Comparison of ENCODE assay signal across 26 cellular contexts in the genomic region with DNA sequence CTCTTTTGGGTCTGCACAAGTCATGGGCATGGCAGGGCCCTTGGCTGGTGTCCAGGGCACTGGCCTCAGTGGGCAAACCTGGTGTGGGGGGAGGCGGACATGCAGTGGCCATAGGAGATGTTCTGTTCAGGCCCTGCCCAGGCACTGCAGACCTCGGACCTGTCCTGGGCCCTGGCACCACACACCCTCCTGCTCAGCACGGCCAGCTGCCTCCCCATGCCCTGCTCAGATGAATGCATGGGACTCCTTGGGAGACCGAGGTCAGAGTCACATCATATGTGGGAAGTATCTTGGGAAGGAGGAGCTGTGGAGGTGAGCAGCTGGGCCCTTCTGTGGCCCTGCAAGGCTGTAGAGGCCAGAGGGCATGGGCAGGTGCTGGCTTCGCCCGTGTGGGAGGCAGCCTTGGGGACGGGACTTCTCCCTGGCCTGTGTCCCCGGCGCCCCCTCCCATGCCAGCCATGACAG.
DNase-seq lines count a peak whose midpoint lies in the region; ATAC-seq and TF ChIP-seq lines count a peak whose summit lies in the region.
"Had no signal": no experiment of that assay in that cellular context is flagged by ENCODE, and none has a peak within 500 bp of the region (broad histone marks: within the 10 kb centered on the region; RNA-seq: fewer than 3 reads in every experiment).

No MANE protein-coding gene starts in this region.

- intact Hi-C loops in cardiac septum (cut with DNase I) (loop anchor here (5.0 kb wide), 2 partner anchors 83 to 128 kb away; partner anchors contain the start of gene VIPR2), left cardiac atrium (cut with DNase I) (no loop called here), transverse colon (cut with DNase I; ENCODE audit: low total_unique reads) (no loop called here), natural killer cell (cut with micrococcal nuclease) (no loop called here)
- intact Hi-C loops in activated CD8-positive, alpha-beta T cell treated with anti-CD3 and anti-CD28 coated beads for 36 hours (cut with micrococcal nuclease), result no loop called here

- peaks cover 2% of the 10 kb centered on the region for H3K79me1 ChIP-seq in neuronal stem cell (ENCODE audit: low read depth, low read length)

- TF ChIP-seq EP300 in transverse colon (IDR thresholded peaks at IDR 0.05; ENCODE audit: low read depth), result no peak

- no CpG with 5 or more reads among the region's 9 CpGs for WGBS in neuronal stem cell (ENCODE audit: extremely low coverage in 2 of 2, insufficient read length in 2 of 2, insufficient replicate concordance in 1 of 2), 2 donors
- 97% methylated on average over 7 of the region's 9 CpGs; no CpG with 5 or more reads in 1 of the 2 donors for WGBS in transverse colon (ENCODE audit: low coverage in 1 of 2), 2 donors

- no peak overlapping the region for H4K91ac ChIP-seq in neuronal stem cell (ENCODE audit: low read depth, low read length, poor library complexity)

- H3K9ac ChIP-seq in neuronal stem cell (ENCODE audit: low read depth, low read length, poor library complexity), result no peak overlapping the region
- H3K9ac ChIP-seq: neural progenitor cell had no signal

- in situ Hi-C loops in transverse colon (cut with MboI; ENCODE audit: low pct_ligation_motif_present in 1 of 4, low pct_unique_long_range_greater_than_20kb in 1 of 4, low sequenced_read_pairs in 3 of 4), result no loop called here

- H3K9me3 ChIP-seq in neuronal stem cell (replicated peaks in 1 of 2; ENCODE audit: control insufficient read depth in 2 of 2, insufficient read depth in 1 of 2, low read depth in 1 of 2, low read length in 2 of 2) (no peaks in the 10 kb centered on the region), transverse colon (no peaks in the 10 kb centered on the region)

- no peak for ATAC-seq in left cardiac atrium
- no peak for ATAC-seq in activated naive CD8-positive, alpha-beta T cell treated with anti-CD3 and anti-CD28 coated beads, Interleukin-2, amount 50 U/mL, for 24 hours
- ATAC-seq in activated CD8-positive, alpha-beta T cell treated with anti-CD3 and anti-CD28 coated beads for 36 hours, result no peak
- no peak for ATAC-seq in natural killer cell
- ATAC-seq: activated T-cell treated with anti-CD3 and anti-CD28 coated beads, Interleukin-2, amount 50 U/mL, for 72 hours; CD8-positive, alpha-beta T cell; PC-3; sciatic nerve; SK-N-SH treated with all-trans-retinoic acid at 6 μM for 48 hours had no signal

- H2AFZ ChIP-seq in neuronal stem cell (ENCODE audit: low read length), result no peak overlapping the region
- H2AFZ ChIP-seq: neural progenitor cell had no signal

- peak overlapping the region; percentile 30 for H2BK15ac ChIP-seq in neuronal stem cell (ENCODE audit: low read length)

- no peak for TF ChIP-seq POLR2A in transverse colon (IDR thresholded peaks at IDR 0.05)

- peaks cover 0 to 4% (median 3%) of the 10 kb centered on the region in 3 experiments for H3K27me3 ChIP-seq in neuronal stem cell (ENCODE audit: control insufficient read depth in 3 of 3, insufficient read depth in 3 of 3, low read depth in 1 of 3, low read length in 3 of 3)
- no peaks in the 10 kb centered on the region for H3K27me3 ChIP-seq in transverse colon
- H3K27me3 ChIP-seq: dorsolateral prefrontal cortex, neural progenitor cell had no signal

- CTCF ChIA-PET in activated CD8-positive, alpha-beta T cell treated with anti-CD3 and anti-CD28 coated beads for 36 hours (lab: Charles Lee), result no interaction called here

- no peaks in the 10 kb centered on the region for H3K36me3 Mint-ChIP-seq in activated naive CD8-positive, alpha-beta T cell treated with anti-CD3 and anti-CD28 coated beads, Interleukin-2, amount 50 U/mL, for 24 hours (ENCODE audit: low read depth)
- H3K36me3 Mint-ChIP-seq in activated CD8-positive, alpha-beta T cell treated with anti-CD3 and anti-CD28 coated beads for 36 hours (ENCODE audit: low read depth), result no peaks in the 10 kb centered on the region
- no peaks in the 10 kb centered on the region for H3K36me3 Mint-ChIP-seq in natural killer cell
- H3K36me3 Mint-ChIP-seq: CD8-positive, alpha-beta T cell; memory B cell; neural progenitor cell had no signal

- H3K14ac ChIP-seq in neuronal stem cell (ENCODE audit: low read length), result peak overlapping the region; percentile 9

- DNase-seq in cardiac septum (ENCODE audit: low spot score) (peak; percentile 54), left cardiac atrium (no peak), coronary artery (ENCODE audit: low spot score) (no peak), neuronal stem cell (ENCODE audit: low spot score) (no peak), transverse colon (no peak), natural killer cell (no peak)
- DNase-seq in activated naive CD8-positive, alpha-beta T cell treated with anti-CD3 and anti-CD28 coated beads, Interleukin-2, amount 50 U/mL, for 24 hours, result no peak
- DNase-seq in activated CD8-positive, alpha-beta T cell treated with anti-CD3 and anti-CD28 coated beads for 36 hours, result no peak
- DNase-seq: activated CD4-positive, alpha-beta T cell treated with anti-CD3 and anti-CD28 coated beads, Interleukin-2, amount 50 U/mL, for 4 hours; activated T-cell treated with anti-CD3 and anti-CD28 coated beads, Interleukin-2, amount 50 U/mL, for 72 hours; CD8-positive, alpha-beta T cell; EL; left colon; NCI-H1105 treated with DMSO at 0.1 percent for 48 hours; NCI-H187 treated with DMSO at 0.1 percent for 48 hours; NCI-H2171 treated with DMSO at 0.1 percent for 48 hours; NCI-H510A treated with DMSO at 0.1 percent for 48 hours; PC-3; stimulated activated CD4-positive, alpha-beta T cell treated with anti-CD3 and anti-CD28 coated beads, Interleukin-4, amount 100 ng/mL, for 24 hours had no signal

- peak overlapping the region; percentile 11 for H3K23ac ChIP-seq in neuronal stem cell (ENCODE audit: low read depth, low read length, poor library complexity)

- TF ChIP-seq CTCF in coronary artery (IDR thresholded peaks at IDR 0.05) (no peak), transverse colon (IDR thresholded peaks at IDR 0.05) (no peak), natural killer cell (IDR thresholded peaks at IDR 0.05) (no peak)
- TF ChIP-seq CTCF in activated CD8-positive, alpha-beta T cell treated with anti-CD3 and anti-CD28 coated beads for 36 hours (IDR thresholded peaks at IDR 0.05), result no peak

- no peak overlapping the region for H3K27ac Mint-ChIP-seq in activated naive CD8-positive, alpha-beta T cell treated with anti-CD3 and anti-CD28 coated beads, Interleukin-2, amount 50 U/mL, for 24 hours
- no peak overlapping the region for H3K27ac Mint-ChIP-seq in activated CD8-positive, alpha-beta T cell treated with anti-CD3 and anti-CD28 coated beads for 36 hours
- H3K27ac Mint-ChIP-seq in natural killer cell, result no peak overlapping the region
- H3K27ac Mint-ChIP-seq: activated T-cell treated with anti-CD3 and anti-CD28 coated beads, Interleukin-2, amount 50 U/mL, for 72 hours; CD8-positive, alpha-beta T cell; memory B cell; neural progenitor cell; T-helper 1 cell treated with Interleukin-12 subunit alpha and Interleukin-12 subunit beta and Interleukin-4 antibody, amounts not matched to agents 30 μg/mL and 1 μg/mL, for 36 hours had no signal

- no peak overlapping the region for H2BK12ac ChIP-seq in neuronal stem cell (ENCODE audit: low read length)

- peak overlapping the region; percentile 79 for H2BK5ac ChIP-seq in neuronal stem cell (ENCODE audit: low read length)

- peak overlapping the region; percentile 12 for H2AK5ac ChIP-seq in neuronal stem cell (ENCODE audit: low read depth, low read length)

- peaks cover 2 to 17% of the 10 kb centered on the region in 2 donors for H3K4me1 ChIP-seq in neuronal stem cell (ENCODE audit: control insufficient read depth in 2 of 2, insufficient read depth in 1 of 2, low read depth in 1 of 2, low read length in 2 of 2)
- peaks cover 5 to 30% (median 6%) of the 10 kb centered on the region in 4 donors for H3K4me1 ChIP-seq in transverse colon

- POLR2A ChIA-PET in activated CD8-positive, alpha-beta T cell treated with anti-CD3 and anti-CD28 coated beads for 36 hours (lab: Charles Lee), result interaction anchor here (1.2 kb wide), 1 partner anchor 39 kb away, joined by 4 read pairs; no protein-coding TSS in a partner anchor

- H3K4me3 ChIP-seq in coronary artery (no peak overlapping the region), neuronal stem cell (ENCODE audit: low read length in 2 of 2) (no peak overlapping the region), transverse colon (no peak overlapping the region)
- H3K4me3 ChIP-seq: dorsolateral prefrontal cortex, neural progenitor cell had no signal

- peaks cover 1% of the 10 kb centered on the region for H3K27me3 Mint-ChIP-seq in activated naive CD8-positive, alpha-beta T cell treated with anti-CD3 and anti-CD28 coated beads, Interleukin-2, amount 50 U/mL, for 24 hours
- H3K27me3 Mint-ChIP-seq in activated CD8-positive, alpha-beta T cell treated with anti-CD3 and anti-CD28 coated beads for 36 hours, result no peaks in the 10 kb centered on the region
- peaks cover 0 to 1% of the 10 kb centered on the region in 2 donors for H3K27me3 Mint-ChIP-seq in natural killer cell (ENCODE audit: low read depth in 2 of 2)

- peak overlapping the region; percentile 36 for H3K18ac ChIP-seq in neuronal stem cell (ENCODE audit: low read length)

- no peak overlapping the region for H3K4me2 ChIP-seq in neuronal stem cell (ENCODE audit: insufficient read depth, low read length, poor library complexity, severe bottlenecking)
- H3K4me2 ChIP-seq: neural progenitor cell had no signal

- H3K4ac ChIP-seq in neuronal stem cell (ENCODE audit: low read length), result no peak overlapping the region

- no peak overlapping the region for H3K4me3 Mint-ChIP-seq in activated naive CD8-positive, alpha-beta T cell treated with anti-CD3 and anti-CD28 coated beads, Interleukin-2, amount 50 U/mL, for 24 hours
- no peak overlapping the region for H3K4me3 Mint-ChIP-seq in activated CD8-positive, alpha-beta T cell treated with anti-CD3 and anti-CD28 coated beads for 36 hours
- no peak overlapping the region for H3K4me3 Mint-ChIP-seq in natural killer cell
- H3K4me3 Mint-ChIP-seq: activated T-cell treated with anti-CD3 and anti-CD28 coated beads, Interleukin-2, amount 50 U/mL, for 72 hours; CD8-positive, alpha-beta T cell; central memory CD8-positive, alpha-beta T cell; memory B cell; neural progenitor cell; T-helper 1 cell treated with Interleukin-12 subunit alpha and Interleukin-12 subunit beta and Interleukin-4 antibody, amounts not matched to agents 30 μg/mL and 1 μg/mL, for 36 hours had no signal

- peaks cover 9% of the 10 kb centered on the region for H3K4me1 Mint-ChIP-seq in activated naive CD8-positive, alpha-beta T cell treated with anti-CD3 and anti-CD28 coated beads, Interleukin-2, amount 50 U/mL, for 24 hours
- H3K4me1 Mint-ChIP-seq in activated CD8-positive, alpha-beta T cell treated with anti-CD3 and anti-CD28 coated beads for 36 hours (ENCODE audit: low read depth), result peaks cover 8% of the 10 kb centered on the region
- H3K4me1 Mint-ChIP-seq in natural killer cell, result peaks cover 0 to 3% of the 10 kb centered on the region in 2 donors

- H3K36me3 ChIP-seq in neuronal stem cell (replicated peaks in 1 of 2; ENCODE audit: control insufficient read depth in 2 of 2, insufficient read depth in 2 of 2, low read length in 2 of 2) (no peaks in the 10 kb centered on the region), transverse colon (no peaks in the 10 kb centered on the region)
- H3K36me3 ChIP-seq: neural progenitor cell had no signal

- H2BK120ac ChIP-seq in neuronal stem cell (ENCODE audit: low read depth, low read length), result no peak overlapping the region

- no peak overlapping the region for H4K8ac ChIP-seq in neuronal stem cell (ENCODE audit: low read depth, low read length)

- peak overlapping the region; percentile 93 to 95 for H3K27ac ChIP-seq in coronary artery
- H3K27ac ChIP-seq in neuronal stem cell (replicated peaks; ENCODE audit: low read length), result no peak overlapping the region
- H3K27ac ChIP-seq in transverse colon, result peak overlapping the region in 3 of 4 donors; percentile 59 to 67 (median 61)
- H3K27ac ChIP-seq: neural progenitor cell had no signal

- no peaks in the 10 kb centered on the region for H3K9me3 Mint-ChIP-seq in activated naive CD8-positive, alpha-beta T cell treated with anti-CD3 and anti-CD28 coated beads, Interleukin-2, amount 50 U/mL, for 24 hours
- H3K9me3 Mint-ChIP-seq in activated CD8-positive, alpha-beta T cell treated with anti-CD3 and anti-CD28 coated beads for 36 hours, result no peaks in the 10 kb centered on the region
- no peaks in the 10 kb centered on the region for H3K9me3 Mint-ChIP-seq in natural killer cell
- H3K9me3 Mint-ChIP-seq: CD8-positive, alpha-beta T cell; central memory CD8-positive, alpha-beta T cell; T-helper 1 cell treated with Interleukin-12 subunit alpha and Interleukin-12 subunit beta and Interleukin-4 antibody, amounts not matched to agents 30 μg/mL and 1 μg/mL, for 36 hours had no signal
